In genomic region chr16:47204736-47205499, GRCh38 we compare ENCODE assay signal across 17 cellular contexts.
DNase-seq lines count a peak whose midpoint lies in the region; ATAC-seq, FAIRE-seq and TF ChIP-seq lines count a peak whose summit lies in the region.
"Had no signal": no experiment of that assay in that cellular context is flagged by ENCODE, and none has a peak within 500 bp of the region (broad histone marks: within the 10 kb centered on the region; RNA-seq: fewer than 3 reads in every experiment).

No MANE protein-coding gene starts in this region.

- TF ChIP-seq POLR2A in HepG2 (IDR thresholded peaks at IDR 0.05; ENCODE audit: insufficient read depth in 1 of 2, low read depth in 2 of 2, low read length in 2 of 2) = no peak
- TF ChIP-seq POLR2A in right lobe of liver (IDR thresholded peaks at IDR 0.05) = no peak

- H3K4me1 ChIP-seq in HepG2 (ENCODE audit: insufficient read depth, low read length) (no peaks in the 10 kb centered on the region), right lobe of liver (no peaks in the 10 kb centered on the region), OCI-LY7 (ENCODE audit: insufficient read depth, low read length, poor library complexity, severe bottlenecking) (no peaks in the 10 kb centered on the region)
- H3K4me1 ChIP-seq: prostate gland, testis had no signal

- in situ Hi-C loops in HepG2 (cut with HindIII; ENCODE audit: extremely low pct_ligation_motif_present, low pct_unique_long_range_greater_than_20kb) = no loop called here

- no peaks in the 10 kb centered on the region for H3K9me2 ChIP-seq in OCI-LY7 (ENCODE audit: insufficient read depth, low read length)

- TF ChIP-seq CTCF in HepG2 (CRISPR knock-in tag; IDR thresholded peaks at IDR 0.05) (peak; percentile 25; the same call in 1 of the 2 replicates), right lobe of liver (IDR thresholded peaks at IDR 0.05) (no peak), OCI-LY7 (conservative IDR thresholded peaks at IDR 0.05; ENCODE audit: low read length) (peak; percentile 40), epithelial cell of proximal tubule (conservative IDR thresholded peaks at IDR 0.05; ENCODE audit: low read depth, low read length) (peak; percentile 16)

- intact Hi-C loops in HepG2 (cut with micrococcal nuclease; ENCODE audit: unreplicated experiment) = no loop called here
- intact Hi-C loops in right lobe of liver (cut with DNase I) = no loop called here
- intact Hi-C loops in OCI-LY7 (cut with micrococcal nuclease; ENCODE audit: unreplicated experiment) = no loop called here

- BruUV-seq in HepG2 (replicated peaks; lab: Mats Ljungman, UMichigan) = no TSS peak
- no TSS peak for BruUV-seq in OCI-LY7 (replicated peaks; lab: Mats Ljungman, UMichigan)

- H3K27me3 ChIP-seq in HepG2 (ENCODE audit: control insufficient read depth in 1 of 2, insufficient read depth in 2 of 2, low read length in 2 of 2) (no peaks in the 10 kb centered on the region), right lobe of liver (no peaks in the 10 kb centered on the region)
- H3K27me3 ChIP-seq: cardiac muscle cell, testis had no signal

- no peaks in the 10 kb centered on the region for H4K20me1 ChIP-seq in HepG2 (ENCODE audit: insufficient read depth, low read length)
- H4K20me1 ChIP-seq in OCI-LY7 (ENCODE audit: insufficient read depth, low read length) = no peaks in the 10 kb centered on the region; the same call in 1 of the 2 replicates

- no peak overlapping the region for H3K4me3 ChIP-seq in HepG2 (replicated peaks in 1 of 3; ENCODE audit: insufficient read depth in 1 of 3, low read depth in 2 of 3, low read length in 3 of 3)
- no peak overlapping the region for H3K4me3 ChIP-seq in right lobe of liver
- H3K4me3 ChIP-seq in OCI-LY7 (ENCODE audit: low read depth, low read length, poor library complexity, severe bottlenecking) = no peak overlapping the region
- no peak overlapping the region for H3K4me3 ChIP-seq in epithelial cell of proximal tubule (ENCODE audit: low read depth, low read length)
- H3K4me3 ChIP-seq: cardiac muscle cell, mucosa of descending colon, prostate gland, testis had no signal

- no peak for ATAC-seq in HepG2
- no peak for ATAC-seq in right lobe of liver
- ATAC-seq: mucosa of descending colon had no signal

- H3K36me3 ChIP-seq in HepG2 (replicated peaks in 1 of 2; ENCODE audit: control insufficient read depth in 1 of 2, insufficient read depth in 2 of 2, low read length in 2 of 2) (no peaks in the 10 kb centered on the region), right lobe of liver (no peaks in the 10 kb centered on the region), OCI-LY7 (ENCODE audit: insufficient read depth, low read length) (no peaks in the 10 kb centered on the region)
- H3K36me3 ChIP-seq: cardiac muscle cell, prostate gland had no signal

- no peak for TF ChIP-seq RAD21 in HepG2 (CRISPR knock-in tag; IDR thresholded peaks at IDR 0.05)

- no peak overlapping the region for H3K9ac ChIP-seq in HepG2 (ENCODE audit: insufficient read depth, low read depth, low read length)

- DNase-seq in HepG2 (ENCODE audit: low spot score) (no peak), right lobe of liver (no peak), OCI-LY7 (ENCODE audit: low spot score) (no peak), epithelial cell of proximal tubule (ENCODE audit: low read depth) (no peak), AG20443 (ENCODE audit: low spot score) (no peak), NCI-H2029 (lab: John Stamatoyannopoulos, UW) (no peak), SIG-M5 (lab: John Stamatoyannopoulos, UW) (no peak), OCI-M2 (lab: John Stamatoyannopoulos, UW; ENCODE audit: unreplicated experiment) (no peak)
- DNase-seq: activated CD4-positive, CD25-positive, alpha-beta regulatory T cell treated with anti-CD3 and anti-CD28 coated beads, Interleukin-2, amount 50 U/mL, for 72 hours; DND-41; mucosa of descending colon; NCI-H2081 treated with DMSO at 0.1 percent for 48 hours; NK-92 treated with Interleukin-12 subunit alpha and Interleukin-12 subunit beta, amount 100 ng/mL, for 24 hours; testis had no signal

- CTCF ChIA-PET in HepG2 (lab: Yijun Ruan, JAX; ENCODE audit: low intra/inter-chr PET ratio, low total read pairs) (no interaction called here), OCI-LY7 (lab: Charles Lee; ENCODE audit: unreplicated experiment) (no interaction called here)

- 91% methylated on average over 4 of the region's 4 CpGs for WGBS in HepG2 (ENCODE audit: low lambda C conversion rate)
- WGBS in right lobe of liver (ENCODE audit: insufficient coverage, low coverage, low lambda C conversion rate, missing lambda C conversion rate) = 70% methylated on average over 4 of the region's 4 CpGs

- FAIRE-seq in HepG2 (lab: Jason Lieb, UNC) = no peak
- FAIRE-seq: islet of Langerhans had no signal

- TF ChIP-seq EP300 in HepG2 (IDR thresholded peaks at IDR 0.05; ENCODE audit: low read depth in 2 of 2, low read length in 2 of 2) (no peak), HepG2 (CRISPR knock-in tag; IDR thresholded peaks at IDR 0.05; ENCODE audit: borderline replicate concordance) (no peak)

- POLR2A ChIA-PET in HepG2 (lab: Yijun Ruan, JAX) (no interaction called here), OCI-LY7 (lab: Charles Lee) (interaction anchor here (0.7 to 1.4 kb wide), 3 partner anchors 12 to 63 kb away, joined by 3 to 4 read pairs (median 3); no protein-coding TSS in a partner anchor)

- no peaks in the 10 kb centered on the region for H3K79me2 ChIP-seq in HepG2 (ENCODE audit: insufficient read depth, low read length)
- H3K79me2 ChIP-seq in OCI-LY7 (ENCODE audit: insufficient read depth, low read depth, low read length) = no peaks in the 10 kb centered on the region

- H2AFZ ChIP-seq in HepG2 (ENCODE audit: low read length) (no peak overlapping the region), OCI-LY7 (ENCODE audit: low read length) (no peak overlapping the region)

- H3K27ac ChIP-seq in HepG2 (ENCODE audit: extremely low read length, insufficient read depth, low read length) (no peak overlapping the region), right lobe of liver (no peak overlapping the region), OCI-LY7 (ENCODE audit: low read depth, low read length, poor library complexity, severe bottlenecking) (no peak overlapping the region)
- H3K27ac ChIP-seq: cardiac muscle cell, prostate gland, testis had no signal

- H3K9me3 ChIP-seq in HepG2 (ENCODE audit: low read length) (no peaks in the 10 kb centered on the region), right lobe of liver (no peaks in the 10 kb centered on the region), OCI-LY7 (ENCODE audit: low read length) (no peaks in the 10 kb centered on the region)
- H3K9me3 ChIP-seq: mucosa of descending colon, prostate gland, testis had no signal

- H3K4me2 ChIP-seq in HepG2 (ENCODE audit: low read depth, low read length) = no peak overlapping the region
- H3K4me2 ChIP-seq in OCI-LY7 (ENCODE audit: low read length) = no peak overlapping the region

TF ChIP-seq in HepG2, 621 proteins besides CTCF, POLR2A, EP300 and RAD21:
- peak; percentile 65 to 83 for TF ChIP-seq MAFK (conservative IDR thresholded peaks at IDR 0.05 in 1 of 2, IDR thresholded peaks at IDR 0.05 in 1 of 2; ENCODE audit: low read length in 2 of 2)
- peak; percentile 33 for TF ChIP-seq STAG1 (CRISPR knock-in tag; IDR thresholded peaks at IDR 0.05)
- no peak for TF ChIP-seq TOPORS (CRISPR knock-in tag; IDR thresholded peaks at IDR 0.05)
- TF ChIP-seq MAFF (IDR thresholded peaks at IDR 0.05; ENCODE audit: low read depth, low read length) = peak; percentile 73

Comparison
In these comparisons a context has a peak if more than half of its experiments do, and no peak if none do; other contexts are left out.
1. CTCF ChIP-seq: peak in HepG2 (single experiment), OCI-LY7 (single experiment) and epithelial cell of proximal tubule (single experiment); none in right lobe of liver (0 of 4).